Comparison of ENCODE assay signal across 1 cellular context in genomic region chrX:136780241-136780640, GRCh38.
TF ChIP-seq lines count a peak whose summit lies in the region.

No MANE protein-coding gene starts in this region.

TF ChIP-seq in HepG2, 621 proteins besides CTCF, POLR2A, EP300 and RAD21 (continued from another document):
- TF ChIP-seq HBP1 (CRISPR knock-in tag; IDR thresholded peaks at IDR 0.05; ENCODE audit: low read depth) (no peak), NONO (IDR thresholded peaks at IDR 0.05) (no peak), NONO (CRISPR knock-in tag; conservative IDR thresholded peaks at IDR 0.05) (no peak), ZFP62 (CRISPR knock-in tag; IDR thresholded peaks at IDR 0.05) (no peak), ZNF7 (CRISPR knock-in tag; IDR thresholded peaks at IDR 0.05) (no peak), ZNF703 (CRISPR knock-in tag; IDR thresholded peaks at IDR 0.05; ENCODE audit: borderline replicate concordance) (no peak), MEF2D (CRISPR knock-in tag; IDR thresholded peaks at IDR 0.05) (no peak), SSRP1 (CRISPR knock-in tag; IDR thresholded peaks at IDR 0.05) (no peak), TFDP1 (CRISPR knock-in tag; IDR thresholded peaks at IDR 0.05; ENCODE audit: borderline replicate concordance) (no peak), ZNF75D (CRISPR knock-in tag; IDR thresholded peaks at IDR 0.05; ENCODE audit: borderline replicate concordance) (no peak), JDP2 (CRISPR knock-in tag; IDR thresholded peaks at IDR 0.05; ENCODE audit: borderline replicate concordance) (no peak), ZNF367 (CRISPR knock-in tag; IDR thresholded peaks at IDR 0.05; ENCODE audit: borderline replicate concordance) (no peak), ZNF383 (CRISPR knock-in tag; IDR thresholded peaks at IDR 0.05; ENCODE audit: borderline replicate concordance) (no peak), ZNF800 (CRISPR knock-in tag; IDR thresholded peaks at IDR 0.05) (no peak)
- TF ChIP-seq, protein P1, sequence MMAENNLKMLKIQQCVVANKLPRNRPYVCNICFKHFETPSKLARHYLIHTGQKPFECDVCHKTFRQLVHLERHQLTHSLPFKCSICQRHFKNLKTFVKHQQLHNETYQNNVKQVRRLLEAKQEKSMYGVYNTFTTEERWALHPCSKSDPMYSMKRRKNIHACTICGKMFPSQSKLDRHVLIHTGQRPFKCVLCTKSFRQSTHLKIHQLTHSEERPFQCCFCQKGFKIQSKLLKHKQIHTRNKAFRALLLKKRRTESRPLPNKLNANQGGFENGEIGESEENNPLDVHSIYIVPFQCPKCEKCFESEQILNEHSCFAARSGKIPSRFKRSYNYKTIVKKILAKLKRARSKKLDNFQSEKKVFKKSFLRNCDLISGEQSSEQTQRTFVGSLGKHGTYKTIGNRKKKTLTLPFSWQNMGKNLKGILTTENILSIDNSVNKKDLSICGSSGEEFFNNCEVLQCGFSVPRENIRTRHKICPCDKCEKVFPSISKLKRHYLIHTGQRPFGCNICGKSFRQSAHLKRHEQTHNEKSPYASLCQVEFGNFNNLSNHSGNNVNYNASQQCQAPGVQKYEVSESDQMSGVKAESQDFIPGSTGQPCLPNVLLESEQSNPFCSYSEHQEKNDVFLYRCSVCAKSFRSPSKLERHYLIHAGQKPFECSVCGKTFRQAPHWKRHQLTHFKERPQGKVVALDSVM (CRISPR knock-in tag; IDR thresholded peaks at IDR 0.05): no peak
- TF ChIP-seq, protein P2, sequence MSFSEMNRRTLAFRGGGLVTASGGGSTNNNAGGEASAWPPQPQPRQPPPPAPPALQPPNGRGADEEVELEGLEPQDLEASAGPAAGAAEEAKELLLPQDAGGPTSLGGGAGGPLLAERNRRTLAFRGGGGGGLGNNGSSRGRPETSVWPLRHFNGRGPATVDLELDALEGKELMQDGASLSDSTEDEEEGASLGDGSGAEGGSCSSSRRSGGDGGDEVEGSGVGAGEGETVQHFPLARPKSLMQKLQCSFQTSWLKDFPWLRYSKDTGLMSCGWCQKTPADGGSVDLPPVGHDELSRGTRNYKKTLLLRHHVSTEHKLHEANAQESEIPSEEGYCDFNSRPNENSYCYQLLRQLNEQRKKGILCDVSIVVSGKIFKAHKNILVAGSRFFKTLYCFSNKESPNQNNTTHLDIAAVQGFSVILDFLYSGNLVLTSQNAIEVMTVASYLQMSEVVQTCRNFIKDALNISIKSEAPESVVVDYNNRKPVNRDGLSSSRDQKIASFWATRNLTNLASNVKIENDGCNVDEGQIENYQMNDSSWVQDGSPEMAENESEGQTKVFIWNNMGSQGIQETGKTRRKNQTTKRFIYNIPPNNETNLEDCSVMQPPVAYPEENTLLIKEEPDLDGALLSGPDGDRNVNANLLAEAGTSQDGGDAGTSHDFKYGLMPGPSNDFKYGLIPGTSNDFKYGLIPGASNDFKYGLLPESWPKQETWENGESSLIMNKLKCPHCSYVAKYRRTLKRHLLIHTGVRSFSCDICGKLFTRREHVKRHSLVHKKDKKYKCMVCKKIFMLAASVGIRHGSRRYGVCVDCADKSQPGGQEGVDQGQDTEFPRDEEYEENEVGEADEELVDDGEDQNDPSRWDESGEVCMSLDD (CRISPR knock-in tag; IDR thresholded peaks at IDR 0.05; ENCODE audit: borderline replicate concordance): no peak
- TF ChIP-seq, protein P3, sequence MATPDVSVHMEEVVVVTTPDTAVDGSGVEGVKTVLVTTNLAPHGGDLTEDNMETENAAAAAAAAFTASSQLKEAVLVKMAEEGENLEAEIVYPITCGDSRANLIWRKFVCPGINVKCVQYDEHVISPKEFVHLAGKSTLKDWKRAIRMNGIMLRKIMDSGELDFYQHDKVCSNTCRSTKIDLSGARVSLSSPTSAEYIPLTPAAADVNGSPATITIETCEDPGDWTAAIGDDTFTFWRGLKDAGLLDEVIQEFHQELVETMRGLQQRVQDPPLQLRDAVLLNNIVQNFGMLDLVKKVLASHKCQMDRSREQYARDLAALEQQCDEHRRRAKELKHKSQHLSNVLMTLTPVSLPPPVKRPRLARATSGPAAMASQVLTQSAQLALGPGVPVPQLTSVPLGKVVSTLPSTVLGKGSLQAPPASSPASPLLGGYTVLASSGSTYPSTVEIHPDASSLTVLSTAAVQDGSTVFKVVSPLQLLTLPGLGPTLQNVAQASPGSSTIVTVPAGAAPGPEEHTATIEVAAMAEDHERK (CRISPR knock-in tag; IDR thresholded peaks at IDR 0.05; ENCODE audit: low read depth): no peak
